1 cellular context compared by ENCODE assay signal in genomic region chr16:84234656-84235285, GRCh38.
TF ChIP-seq lines count a peak whose summit lies in the region.

No MANE protein-coding gene starts in this region.

TF ChIP-seq in GM23338, 12 proteins besides CTCF, POLR2A, EP300 and RAD21 (continued from another document):
- TF ChIP-seq ZNF462 (CRISPR knock-in tag; IDR thresholded peaks at IDR 0.05) (no peak), EZH2phosphoT487 (IDR thresholded peaks at IDR 0.05; ENCODE audit: unreplicated experiment) (no peak), ETS1 (IDR thresholded peaks at IDR 0.05) (no peak)
TF ChIP-seq in GM23338: peak in this region for 0.
